8 cellular contexts compared by ENCODE assay signal in the genomic region with DNA sequence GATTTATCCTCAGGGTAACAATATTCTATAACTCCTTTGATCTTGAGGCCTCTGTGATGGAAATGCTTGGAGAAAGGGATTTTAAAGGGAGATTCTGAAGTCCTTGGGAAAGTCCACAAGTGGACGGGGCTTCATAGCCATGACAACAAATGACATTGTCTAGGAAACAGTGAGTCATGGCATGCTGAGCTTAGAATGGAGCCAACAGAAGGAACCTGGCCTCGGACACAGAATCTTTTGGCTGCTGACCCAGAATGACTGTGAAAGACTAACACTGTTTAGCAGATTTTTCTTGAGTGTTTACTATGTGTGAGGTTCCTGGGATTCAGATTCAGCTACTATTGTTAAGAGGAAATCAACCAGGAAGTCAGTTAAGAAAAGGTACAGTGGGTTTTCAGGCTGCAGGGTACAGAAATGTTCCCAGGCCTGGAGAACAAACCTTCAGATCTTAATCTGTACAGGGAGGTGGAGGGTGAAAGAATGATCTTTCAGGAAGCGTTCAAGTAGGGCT. TPM values are rescaled to one million over a fixed set of nuclear protein-coding genes. Genes with fewer than 3 reads are reported as not detected.
A peak's percentile ranks its signal among the peaks of the same experiment; 100 is the strongest.
DNase-seq lines count a peak whose midpoint lies in the region; ATAC-seq, FAIRE-seq and TF ChIP-seq lines count a peak whose summit lies in the region.

No MANE protein-coding gene starts in this region.

- H3K9me3 ChIP-seq in HEK293 (ENCODE audit: control insufficient read depth, insufficient read depth, low read depth, low read length) (no peaks in the 10 kb centered on the region), stomach (no peaks in the 10 kb centered on the region)

- CTCF ChIA-PET in HEK293 (lab: Yijun Ruan, JAX) = interaction anchor here (0.6 kb wide), 1 partner anchor 74 kb away, joined by 3 read pairs; no protein-coding TSS in a partner anchor

- POLR2A ChIA-PET in HEK293 (lab: Yijun Ruan, JAX) = no interaction called here

- intact Hi-C loops in stomach (cut with DNase I; ENCODE audit: low total_unique reads) = no loop called here

- DNase-seq in astrocyte of the spinal cord (ENCODE audit: low read depth, low spot score) (peak; percentile 98), iPS-NIHi11 (ENCODE audit: low spot score) (peak; percentile 39), stomach (peak; percentile 77), GM19239 (ENCODE audit: insufficient read length, low spot score) (no peak)
- no peak for DNase-seq in activated CD4-positive, alpha-beta T cell treated with anti-CD3 and anti-CD28 coated beads for 1 hour

- no peak overlapping the region for H3K4me3 ChIP-seq in HEK293 (ENCODE audit: low read depth, low read length)
- no peak overlapping the region for H3K4me3 ChIP-seq in astrocyte of the spinal cord (ENCODE audit: low read depth, low read length)
- H3K4me3 ChIP-seq in stomach = no peak overlapping the region

- H3K36me3 ChIP-seq in HEK293 (ENCODE audit: control insufficient read depth in 2 of 2, insufficient read depth in 1 of 2, low read length in 2 of 2) = no peaks in the 10 kb centered on the region
- no peaks in the 10 kb centered on the region for H3K36me3 ChIP-seq in stomach

- 0 out of 2 replicates have a peak, but pooled peaks cover 2% of the 10 kb centered on the region for H3K4me1 ChIP-seq in HEK293 (ENCODE audit: control insufficient read depth, insufficient read depth, low read length)
- H3K4me1 ChIP-seq in stomach = peaks cover 0 to 36% (median 19%) of the 10 kb centered on the region in 4 donors

- H3K27ac ChIP-seq in HEK293 (ENCODE audit: extremely low read depth, low read depth, low read length) = no peak overlapping the region
- peak overlapping the region; percentile 9 to 79 (median 64) for H3K27ac ChIP-seq in stomach

- FAIRE-seq in GM19239 (lab: Jason Lieb, UNC) = no peak

- no peak for TF ChIP-seq POLR2A in stomach (IDR thresholded peaks at IDR 0.05)

- ATAC-seq in GM18517 (IDR thresholded peaks at IDR 0.05; ENCODE audit: unreplicated experiment) (no peak), GM19463 (IDR thresholded peaks at IDR 0.05; ENCODE audit: unreplicated experiment) (no peak)

- H3K27me3 ChIP-seq in stomach = no peaks in the 10 kb centered on the region

- no peak for TF ChIP-seq EP300 in stomach (IDR thresholded peaks at IDR 0.05)

- 14 to 24% (median 19%) methylated on average over 3 of the region's 3 CpGs for WGBS in stomach, 5 donors

- in situ Hi-C loops in astrocyte of the spinal cord (cut with HindIII; ENCODE audit: low sequenced_read_pairs) = no loop called here

- TF ChIP-seq CTCF in HEK293 (tag by site-specific recombination; IDR thresholded peaks at IDR 0.05) = no peak
- TF ChIP-seq CTCF in astrocyte of the spinal cord (IDR thresholded peaks at IDR 0.05; ENCODE audit: low read depth, low read length) = no peak
- TF ChIP-seq CTCF in stomach (IDR thresholded peaks at IDR 0.05) = no peak

TF ChIP-seq in HEK293, 187 proteins besides CTCF, POLR2A, EP300 and RAD21:
- peak; percentile 71; the same call in 1 of the 2 replicates for TF ChIP-seq MYNN (tag by site-specific recombination; IDR thresholded peaks at IDR 0.05; ENCODE audit: borderline replicate concordance)
- TF ChIP-seq, protein P1, sequence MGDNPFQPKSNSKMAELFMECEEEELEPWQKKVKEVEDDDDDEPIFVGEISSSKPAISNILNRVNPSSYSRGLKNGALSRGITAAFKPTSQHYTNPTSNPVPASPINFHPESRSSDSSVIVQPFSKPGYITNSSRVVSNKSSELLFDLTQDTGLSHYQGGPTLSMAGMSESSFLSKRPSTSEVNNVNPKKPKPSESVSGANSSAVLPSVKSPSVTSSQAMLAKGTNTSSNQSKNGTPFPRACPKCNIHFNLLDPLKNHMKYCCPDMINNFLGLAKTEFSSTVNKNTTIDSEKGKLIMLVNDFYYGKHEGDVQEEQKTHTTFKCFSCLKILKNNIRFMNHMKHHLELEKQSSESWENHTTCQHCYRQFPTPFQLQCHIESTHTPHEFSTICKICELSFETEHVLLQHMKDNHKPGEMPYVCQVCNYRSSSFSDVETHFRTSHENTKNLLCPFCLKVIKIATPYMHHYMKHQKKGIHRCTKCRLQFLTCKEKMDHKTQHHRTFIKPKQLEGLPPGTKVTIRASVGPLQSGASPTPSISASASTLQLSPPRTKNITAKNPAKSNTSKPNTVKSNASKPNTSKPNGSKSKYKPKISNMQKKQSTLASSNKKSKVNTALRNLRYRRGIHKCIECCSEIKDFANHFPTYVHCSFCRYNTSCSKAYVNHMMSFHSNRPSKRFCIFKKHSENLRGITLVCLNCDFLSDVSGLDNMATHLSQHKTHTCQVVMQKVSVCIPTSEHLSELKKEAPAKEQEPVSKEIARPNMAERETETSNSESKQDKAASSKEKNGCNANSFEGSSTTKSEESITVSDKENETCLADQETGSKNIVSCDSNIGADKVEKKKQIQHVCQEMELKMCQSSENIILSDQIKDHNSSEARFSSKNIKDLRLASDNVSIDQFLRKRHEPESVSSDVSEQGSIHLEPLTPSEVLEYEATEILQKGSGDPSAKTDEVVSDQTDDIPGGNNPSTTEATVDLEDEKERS (tag by site-specific recombination; IDR thresholded peaks at IDR 0.05) = no peak
- TF ChIP-seq SCRT2 (tag by site-specific recombination; IDR thresholded peaks at IDR 0.05) = peak; percentile 50; the same call in 1 of the 2 replicates
TF ChIP-seq in HEK293: peak in this region for 2.

RNA-seq across cellular contexts. Expression of a gene that starts 18.1 kb away (rescaled TPM):
- total RNA-seq in stomach = 100 to 1,000 TPM in 3 of 5 donors, 1 to 10 TPM in 1, not detected in 1; 5.1 to 388 (median 191) TPM
- polyA plus RNA-seq in stomach = 100 to 1,000 TPM in 1 of 3 donors, 10 to 100 TPM in 1, 1 to 10 TPM in 1; 8.7 to 117 (median 46.4) TPM

RNA-seq across cellular contexts. Expression of a gene that starts 40.8 kb away (rescaled TPM):
- 10 to 100 TPM in 3 of 5 donors, 1 to 10 TPM in 2; 1.4 to 34.1 (median 13.4) TPM for total RNA-seq in stomach
- 1 to 10 TPM; 6.6 to 8.3 (median 7.1) TPM for polyA plus RNA-seq in stomach

Comparison
In these comparisons a context has a peak if more than half of its experiments do, and no peak if none do; other contexts are left out.
1. DNase-seq: peak in astrocyte of the spinal cord (single experiment), iPS-NIHi11 (single experiment) and stomach (single experiment); none in activated CD4-positive, alpha-beta T cell treated with anti-CD3 and anti-CD28 coated beads for 1 hour (single experiment) and GM19239 (single experiment).